ENCODE assay signal across 1 cellular context in the genomic region with DNA sequence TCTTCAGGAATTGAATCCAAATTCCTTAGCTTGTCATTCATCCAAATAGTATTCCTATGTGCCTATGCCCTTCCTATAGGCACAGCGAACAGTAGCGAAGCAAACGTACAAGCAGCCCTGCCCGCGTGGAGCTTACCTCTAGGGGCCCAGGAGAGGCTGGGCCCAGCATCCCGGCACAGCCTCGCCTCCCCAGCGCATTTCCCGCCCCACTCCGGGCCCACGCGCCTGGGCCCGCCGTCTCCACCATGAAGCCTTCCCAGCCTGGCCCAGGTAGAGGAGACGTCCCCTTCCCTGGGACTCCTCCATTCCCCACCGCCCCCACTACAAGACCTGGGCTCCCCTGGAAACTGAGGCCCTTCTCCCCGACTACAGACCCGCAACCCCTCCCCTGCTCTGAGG.
TF ChIP-seq lines count a peak whose summit lies in the region.

No MANE protein-coding gene starts in this region.

TF ChIP-seq in GM23338, 12 proteins besides CTCF, POLR2A, EP300 and RAD21:
- TF ChIP-seq, protein P1, sequence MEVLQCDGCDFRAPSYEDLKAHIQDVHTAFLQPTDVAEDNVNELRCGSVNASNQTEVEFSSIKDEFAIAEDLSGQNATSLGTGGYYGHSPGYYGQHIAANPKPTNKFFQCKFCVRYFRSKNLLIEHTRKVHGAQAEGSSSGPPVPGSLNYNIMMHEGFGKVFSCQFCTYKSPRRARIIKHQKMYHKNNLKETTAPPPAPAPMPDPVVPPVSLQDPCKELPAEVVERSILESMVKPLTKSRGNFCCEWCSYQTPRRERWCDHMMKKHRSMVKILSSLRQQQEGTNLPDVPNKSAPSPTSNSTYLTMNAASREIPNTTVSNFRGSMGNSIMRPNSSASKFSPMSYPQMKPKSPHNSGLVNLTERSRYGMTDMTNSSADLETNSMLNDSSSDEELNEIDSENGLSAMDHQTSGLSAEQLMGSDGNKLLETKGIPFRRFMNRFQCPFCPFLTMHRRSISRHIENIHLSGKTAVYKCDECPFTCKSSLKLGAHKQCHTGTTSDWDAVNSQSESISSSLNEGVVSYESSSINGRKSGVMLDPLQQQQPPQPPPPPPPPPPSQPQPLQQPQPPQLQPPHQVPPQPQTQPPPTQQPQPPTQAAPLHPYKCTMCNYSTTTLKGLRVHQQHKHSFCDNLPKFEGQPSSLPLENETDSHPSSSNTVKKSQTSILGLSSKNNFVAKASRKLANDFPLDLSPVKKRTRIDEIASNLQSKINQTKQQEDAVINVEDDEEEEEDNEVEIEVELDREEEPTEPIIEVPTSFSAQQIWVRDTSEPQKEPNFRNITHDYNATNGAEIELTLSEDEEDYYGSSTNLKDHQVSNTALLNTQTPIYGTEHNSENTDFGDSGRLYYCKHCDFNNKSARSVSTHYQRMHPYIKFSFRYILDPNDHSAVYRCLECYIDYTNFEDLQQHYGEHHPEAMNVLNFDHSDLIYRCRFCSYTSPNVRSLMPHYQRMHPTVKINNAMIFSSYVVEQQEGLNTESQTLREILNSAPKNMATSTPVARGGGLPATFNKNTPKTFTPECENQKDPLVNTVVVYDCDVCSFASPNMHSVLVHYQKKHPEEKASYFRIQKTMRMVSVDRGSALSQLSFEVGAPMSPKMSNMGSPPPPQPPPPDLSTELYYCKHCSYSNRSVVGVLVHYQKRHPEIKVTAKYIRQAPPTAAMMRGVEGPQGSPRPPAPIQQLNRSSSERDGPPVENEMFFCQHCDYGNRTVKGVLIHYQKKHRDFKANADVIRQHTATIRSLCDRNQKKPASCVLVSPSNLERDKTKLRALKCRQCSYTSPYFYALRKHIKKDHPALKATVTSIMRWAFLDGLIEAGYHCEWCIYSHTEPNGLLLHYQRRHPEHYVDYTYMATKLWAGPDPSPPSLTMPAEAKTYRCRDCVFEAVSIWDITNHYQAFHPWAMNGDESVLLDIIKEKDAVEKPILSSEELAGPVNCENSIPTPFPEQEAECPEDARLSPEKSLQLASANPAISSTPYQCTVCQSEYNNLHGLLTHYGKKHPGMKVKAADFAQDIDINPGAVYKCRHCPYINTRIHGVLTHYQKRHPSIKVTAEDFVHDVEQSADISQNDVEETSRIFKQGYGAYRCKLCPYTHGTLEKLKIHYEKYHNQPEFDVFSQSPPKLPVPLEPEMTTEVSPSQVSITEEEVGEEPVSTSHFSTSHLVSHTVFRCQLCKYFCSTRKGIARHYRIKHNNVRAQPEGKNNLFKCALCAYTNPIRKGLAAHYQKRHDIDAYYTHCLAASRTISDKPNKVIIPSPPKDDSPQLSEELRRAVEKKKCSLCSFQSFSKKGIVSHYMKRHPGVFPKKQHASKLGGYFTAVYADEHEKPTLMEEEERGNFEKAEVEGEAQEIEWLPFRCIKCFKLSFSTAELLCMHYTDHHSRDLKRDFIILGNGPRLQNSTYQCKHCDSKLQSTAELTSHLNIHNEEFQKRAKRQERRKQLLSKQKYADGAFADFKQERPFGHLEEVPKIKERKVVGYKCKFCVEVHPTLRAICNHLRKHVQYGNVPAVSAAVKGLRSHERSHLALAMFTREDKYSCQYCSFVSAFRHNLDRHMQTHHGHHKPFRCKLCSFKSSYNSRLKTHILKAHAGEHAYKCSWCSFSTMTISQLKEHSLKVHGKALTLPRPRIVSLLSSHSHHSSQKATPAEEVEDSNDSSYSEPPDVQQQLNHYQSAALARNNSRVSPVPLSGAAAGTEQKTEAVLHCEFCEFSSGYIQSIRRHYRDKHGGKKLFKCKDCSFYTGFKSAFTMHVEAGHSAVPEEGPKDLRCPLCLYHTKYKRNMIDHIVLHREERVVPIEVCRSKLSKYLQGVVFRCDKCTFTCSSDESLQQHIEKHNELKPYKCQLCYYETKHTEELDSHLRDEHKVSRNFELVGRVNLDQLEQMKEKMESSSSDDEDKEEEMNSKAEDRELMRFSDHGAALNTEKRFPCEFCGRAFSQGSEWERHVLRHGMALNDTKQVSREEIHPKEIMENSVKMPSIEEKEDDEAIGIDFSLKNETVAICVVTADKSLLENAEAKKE (CRISPR knock-in tag; IDR thresholded peaks at IDR 0.05) = no peak
